9 cellular contexts compared by ENCODE assay signal in genomic region chr1:29453502-29454240, GRCh38.
DNase-seq lines count a peak whose midpoint lies in the region; ATAC-seq and TF ChIP-seq lines count a peak whose summit lies in the region.
"Had no signal": no experiment of that assay in that cellular context is flagged by ENCODE, and none has a peak within 500 bp of the region (broad histone marks: within the 10 kb centered on the region; RNA-seq: fewer than 3 reads in every experiment).

No MANE protein-coding gene starts in this region.

- no peaks in the 10 kb centered on the region for H3K4me1 Mint-ChIP-seq in activated T-helper 1 cell treated with anti-CD3 and anti-CD28 coated beads, Interleukin-12 subunit alpha, Interleukin-12 subunit beta, Interleukin-2, Interleukin-4 antibody, amounts not matched to agents 30 ng/mL and 10 ng/mL and 1 ng/mL, durations not matched to agents 14 hours and 24 hours and 36 hours (ENCODE audit: low read depth)

- DNase-seq in DND-41, result peak; percentile 41
- DNase-seq in HuH-7.5 (ENCODE audit: low spot score), result peak; percentile 78
- no peak for DNase-seq in heart left ventricle
- DNase-seq in effector CD8-positive, alpha-beta T cell (lab: John Stamatoyannopoulos, UW), result no peak
- no peak for DNase-seq in activated T-helper 1 cell treated with anti-CD3 and anti-CD28 coated beads, Interleukin-12 subunit alpha, Interleukin-12 subunit beta, Interleukin-2, Interleukin-4 antibody, amounts not matched to agents 30 ng/mL and 10 ng/mL and 1 ng/mL, durations not matched to agents 14 hours and 24 hours and 36 hours (ENCODE audit: low spot score)

- no peaks in the 10 kb centered on the region for H3K9me3 Mint-ChIP-seq in activated T-helper 1 cell treated with anti-CD3 and anti-CD28 coated beads, Interleukin-12 subunit alpha, Interleukin-12 subunit beta, Interleukin-2, Interleukin-4 antibody, amounts not matched to agents 30 ng/mL and 10 ng/mL and 1 ng/mL, durations not matched to agents 14 hours and 24 hours and 36 hours

- intact Hi-C loops in heart left ventricle (cut with DNase I), result loop anchor here in 6 of 10 donors (5.0 to 10.0 kb wide), 5 partner anchors 61 to 216 kb away; partner anchors contain the start of gene PTPRU (in 1 of the 6)
- intact Hi-C loops in activated T-helper 1 cell treated with anti-CD3 and anti-CD28 coated beads, Interleukin-12 subunit alpha, Interleukin-12 subunit beta, Interleukin-2, Interleukin-4 antibody, amounts not matched to agents 30 ng/mL and 10 ng/mL and 1 ng/mL, durations not matched to agents 14 hours and 24 hours and 36 hours (cut with micrococcal nuclease), result no loop called here

- H3K4me3 Mint-ChIP-seq in activated T-helper 1 cell treated with anti-CD3 and anti-CD28 coated beads, Interleukin-12 subunit alpha, Interleukin-12 subunit beta, Interleukin-2, Interleukin-4 antibody, amounts not matched to agents 30 ng/mL and 10 ng/mL and 1 ng/mL, durations not matched to agents 14 hours and 24 hours and 36 hours, result no peak overlapping the region

- 0 out of 2 replicates have a peak, but pooled peaks cover 4% of the 10 kb centered on the region for H4K20me1 ChIP-seq in DND-41 (ENCODE audit: insufficient read depth, low read length)
- H4K20me1 ChIP-seq in SU-DHL-6 (ENCODE audit: low read depth, low read length), result no peaks in the 10 kb centered on the region

- H3K27ac ChIP-seq in DND-41 (ENCODE audit: low read length) (no peak overlapping the region), SU-DHL-6 (ENCODE audit: low read depth, low read length) (no peak overlapping the region), heart left ventricle (no peak overlapping the region)
- H3K27ac ChIP-seq: Peyer's patch had no signal

- H3K27me3 Mint-ChIP-seq in activated T-helper 1 cell treated with anti-CD3 and anti-CD28 coated beads, Interleukin-12 subunit alpha, Interleukin-12 subunit beta, Interleukin-2, Interleukin-4 antibody, amounts not matched to agents 30 ng/mL and 10 ng/mL and 1 ng/mL, durations not matched to agents 14 hours and 24 hours and 36 hours (ENCODE audit: insufficient read depth), result no peaks in the 10 kb centered on the region

- no peaks in the 10 kb centered on the region for H3K36me3 ChIP-seq in DND-41 (ENCODE audit: insufficient read depth, low read length)
- no peaks in the 10 kb centered on the region for H3K36me3 ChIP-seq in SU-DHL-6 (ENCODE audit: low read length)
- H3K36me3 ChIP-seq in heart left ventricle, result no peaks in the 10 kb centered on the region
- H3K36me3 ChIP-seq: Peyer's patch had no signal

- H3K9me2 ChIP-seq in SU-DHL-6 (replicated peaks; ENCODE audit: insufficient read depth, low read length), result no peaks in the 10 kb centered on the region

- H3K4me3 ChIP-seq in DND-41 (ENCODE audit: low read depth in 1 of 2, low read length in 2 of 2) (no peak overlapping the region), SU-DHL-6 (ENCODE audit: insufficient read depth, low read length, poor library complexity, severe bottlenecking) (no peak overlapping the region), heart left ventricle (no peak overlapping the region)
- H3K4me3 ChIP-seq: Peyer's patch had no signal

- no peak overlapping the region for H3K4me2 ChIP-seq in DND-41 (ENCODE audit: insufficient read depth, low read length)
- H3K4me2 ChIP-seq in SU-DHL-6 (ENCODE audit: low read depth, low read length, poor library complexity, severe bottlenecking), result no peak overlapping the region

- WGBS in heart left ventricle, 4 donors, result 23 to 33% (median 28%) methylated on average over 8 of the region's 8 CpGs

- TF ChIP-seq POLR2A in heart left ventricle (IDR thresholded peaks at IDR 0.05), result no peak

- peak; percentile 65 for TF ChIP-seq CTCF in DND-41 (IDR thresholded peaks at IDR 0.05; ENCODE audit: borderline replicate concordance, extremely low read depth, low read length, poor library complexity, severe bottlenecking)
- peak; percentile 23 for TF ChIP-seq CTCF in SU-DHL-6 (IDR thresholded peaks at IDR 0.05; ENCODE audit: insufficient read depth, low read length, poor library complexity, severe bottlenecking)
- TF ChIP-seq CTCF in heart left ventricle (IDR thresholded peaks at IDR 0.05), result peak in 7 of 12 donors; percentile 7 to 38 (median 21)

- no peak overlapping the region for H3K27ac Mint-ChIP-seq in activated T-helper 1 cell treated with anti-CD3 and anti-CD28 coated beads, Interleukin-12 subunit alpha, Interleukin-12 subunit beta, Interleukin-2, Interleukin-4 antibody, amounts not matched to agents 30 ng/mL and 10 ng/mL and 1 ng/mL, durations not matched to agents 14 hours and 24 hours and 36 hours

- peaks cover 5% of the 10 kb centered on the region for H3K27me3 ChIP-seq in DND-41 (ENCODE audit: insufficient read depth, low read length, poor library complexity)
- H3K27me3 ChIP-seq in SU-DHL-6 (ENCODE audit: low read length), result no peaks in the 10 kb centered on the region
- H3K27me3 ChIP-seq in heart left ventricle, result peaks cover 0 to 28% (median 0%) of the 10 kb centered on the region in 9 donors
- H3K27me3 ChIP-seq: Peyer's patch had no signal

- no peaks in the 10 kb centered on the region for H3K36me3 Mint-ChIP-seq in activated T-helper 1 cell treated with anti-CD3 and anti-CD28 coated beads, Interleukin-12 subunit alpha, Interleukin-12 subunit beta, Interleukin-2, Interleukin-4 antibody, amounts not matched to agents 30 ng/mL and 10 ng/mL and 1 ng/mL, durations not matched to agents 14 hours and 24 hours and 36 hours (ENCODE audit: low read depth)

- H3K9ac ChIP-seq in DND-41 (ENCODE audit: low read depth, low read length) (no peak overlapping the region), SU-DHL-6 (ENCODE audit: low read length) (no peak overlapping the region)

- ATAC-seq in DND-41 (ENCODE audit: insufficient read depth, low read depth) (peak; percentile 77), heart left ventricle (peak in 1 of 4 donors; percentile 56), GM18858 (IDR thresholded peaks at IDR 0.05; ENCODE audit: unreplicated experiment) (no peak), HG02852 (IDR thresholded peaks at IDR 0.05; ENCODE audit: unreplicated experiment) (no peak)

- 0 out of 2 replicates have a peak overlapping the region, but pooled peaks have one; percentile 44 for H2AFZ ChIP-seq in DND-41 (ENCODE audit: low read depth, low read length)
- H2AFZ ChIP-seq in SU-DHL-6 (ENCODE audit: low read depth, low read length, severe bottlenecking), result no peak overlapping the region

- H3K4me1 ChIP-seq in DND-41 (ENCODE audit: insufficient read depth, low read length) (no peaks in the 10 kb centered on the region), heart left ventricle (no peaks in the 10 kb centered on the region)
- H3K4me1 ChIP-seq: Peyer's patch had no signal

- no peaks in the 10 kb centered on the region for H3K79me2 ChIP-seq in DND-41 (ENCODE audit: insufficient read depth, low read length)
- no peaks in the 10 kb centered on the region for H3K79me2 ChIP-seq in SU-DHL-6 (ENCODE audit: insufficient read depth, low read length)

- H3F3A ChIP-seq in SU-DHL-6 (ENCODE audit: insufficient read depth), result no peaks in the 10 kb centered on the region

- H3K9me3 ChIP-seq in DND-41 (ENCODE audit: insufficient read depth, low read length, severe bottlenecking) (no peaks in the 10 kb centered on the region), SU-DHL-6 (ENCODE audit: insufficient read depth, low read length) (no peaks in the 10 kb centered on the region), heart left ventricle (no peaks in the 10 kb centered on the region)
- H3K9me3 ChIP-seq: Peyer's patch had no signal

Comparison
In these comparisons a context has a peak if more than half of its experiments do, and no peak if none do; other contexts are left out.
1. DNase-seq: peak in DND-41 (single experiment) and HuH-7.5 (single experiment); none in heart left ventricle (0 of 5), effector CD8-positive, alpha-beta T cell (single experiment) and activated T-helper 1 cell treated with anti-CD3 and anti-CD28 coated beads, Interleukin-12 subunit alpha, Interleukin-12 subunit beta, Interleukin-2, Interleukin-4 antibody, amounts not matched to agents 30 ng/mL and 10 ng/mL and 1 ng/mL, durations not matched to agents 14 hours and 24 hours and 36 hours (single experiment).
2. Peak in every context shown above with its lines, with median percentiles within 50 percentile points of each other: CTCF ChIP-seq.